In genomic region chr14:44361083-44361482, GRCh38 we compare ENCODE assay signal across 30 cellular contexts.
"Had no signal": no experiment of that assay in that cellular context is flagged by ENCODE, and none has a peak within 500 bp of the region (broad histone marks: within the 10 kb centered on the region; RNA-seq: fewer than 3 reads in every experiment).

No MANE protein-coding gene starts in this region.

- H3K9me3 Mint-ChIP-seq: activated CD4-positive, alpha-beta memory T cell treated with anti-CD3 and anti-CD28 coated beads for 36 hours; activated T-cell treated with anti-CD3 and anti-CD28 coated beads, Interleukin-2, amount 50 U/mL, for 4 hours had no signal

- DNase-seq: activated B cell treated with CpG ODN at 0.5 μM for 24 hours; activated CD4-positive, alpha-beta memory T cell treated with anti-CD3 and anti-CD28 coated beads for 36 hours; activated CD4-positive, alpha-beta T cell treated with anti-CD3 and anti-CD28 coated beads for 4 hours; activated CD4-positive, alpha-beta T cell treated with anti-CD3 and anti-CD28 coated beads, Interleukin-2, amount 10 ng/mL, durations not matched to agents 7 days and 5 days; activated CD4-positive, CD25-positive, alpha-beta regulatory T cell treated with anti-CD3 and anti-CD28 coated beads, Interleukin-2, amount 50 U/mL, for 72 hours; activated CD8-positive, alpha-beta memory T cell treated with anti-CD3 and anti-CD28 coated beads, Interleukin-2, amount 50 U/mL, for 4 hours; activated CD8-positive, alpha-beta T cell treated with anti-CD3 and anti-CD28 coated beads for 36 hours; activated effector memory CD4-positive, alpha-beta T cell treated with anti-CD3 and anti-CD28 coated beads, Interleukin-2, amount 50 U/mL, for 16 hours; activated gamma-delta T cell treated with Interleukin-2 at 50 U/mL for 16 hours; activated naive CD4-positive, alpha-beta T cell; activated naive CD4-positive, alpha-beta T cell treated with anti-CD3 and anti-CD28 coated beads for 36 hours; activated naive CD4-positive, alpha-beta T cell treated with anti-CD3 and anti-CD28 coated beads, Interleukin-2, amount 50 U/mL, for 16 hours; activated naive CD8-positive, alpha-beta T cell treated with anti-CD3 and anti-CD28 coated beads for 36 hours; activated T-cell treated with anti-CD3 and anti-CD28 coated beads for 4 hours; activated T-cell treated with anti-CD3 and anti-CD28 coated beads, Interleukin-2, amount 50 U/mL, for 1 hour; activated T-cell treated with anti-CD3 and anti-CD28 coated beads, Interleukin-2, amount 50 U/mL, for 4 hours; activated T-cell treated with anti-CD3 and anti-CD28 coated beads, Interleukin-2, amount 50 U/mL, for 72 hours; adrenal gland; amniotic stem cell; aorta; body of pancreas; brain microvascular endothelial cell; central memory CD4-positive, alpha-beta T cell; T-helper 2 cell; T-helper 9 cell had no signal

- ATAC-seq: activated CD8-positive, alpha-beta T cell treated with anti-CD3 and anti-CD28 coated beads for 36 hours; activated naive CD4-positive, alpha-beta T cell treated with anti-CD3 and anti-CD28 coated beads, Interleukin-2, amount 50 U/mL, for 72 hours; activated T-cell treated with anti-CD3 and anti-CD28 coated beads, Interleukin-2, amount 50 U/mL, for 4 hours; activated T-cell treated with anti-CD3 and anti-CD28 coated beads, Interleukin-2, amount 50 U/mL, for 72 hours; activated T-helper 17 cell treated with anti-CD3 and anti-CD28 coated beads, Interleukin-2, amount 50 U/mL, for 72 hours; body of pancreas had no signal

- H3K36me3 Mint-ChIP-seq: activated CD4-positive, alpha-beta memory T cell treated with anti-CD3 and anti-CD28 coated beads for 36 hours; activated naive CD4-positive, alpha-beta T cell treated with anti-CD3 and anti-CD28 coated beads, Interleukin-2, amount 50 U/mL, for 72 hours; activated naive CD8-positive, alpha-beta T cell treated with anti-CD3 and anti-CD28 coated beads for 36 hours had no signal

- H3K27me3 Mint-ChIP-seq: activated B cell treated with CpG ODN at 0.5 μM for 24 hours; activated CD4-positive, alpha-beta memory T cell treated with anti-CD3 and anti-CD28 coated beads for 36 hours; activated CD4-positive, alpha-beta T cell treated with anti-CD3 and anti-CD28 coated beads, Interleukin-2, amount 10 ng/mL, durations not matched to agents 7 days and 5 days; activated CD8-positive, alpha-beta T cell treated with anti-CD3 and anti-CD28 coated beads for 36 hours; activated naive CD8-positive, alpha-beta T cell treated with anti-CD3 and anti-CD28 coated beads for 36 hours; activated T-helper 17 cell treated with anti-CD3 and anti-CD28 coated beads, Interleukin-2, amount 50 U/mL, for 72 hours had no signal

- H3K27ac Mint-ChIP-seq: activated B cell treated with CpG ODN at 0.5 μM for 24 hours; activated CD4-positive, alpha-beta memory T cell treated with anti-CD3 and anti-CD28 coated beads for 36 hours; activated CD4-positive, alpha-beta T cell treated with anti-CD3 and anti-CD28 coated beads, Interleukin-2, amount 10 ng/mL, durations not matched to agents 7 days and 5 days; activated CD8-positive, alpha-beta T cell treated with anti-CD3 and anti-CD28 coated beads for 36 hours; activated naive CD4-positive, alpha-beta T cell treated with anti-CD3 and anti-CD28 coated beads for 36 hours; activated naive CD4-positive, alpha-beta T cell treated with anti-CD3 and anti-CD28 coated beads, Interleukin-2, amount 50 U/mL, for 72 hours; activated naive CD8-positive, alpha-beta T cell treated with anti-CD3 and anti-CD28 coated beads for 36 hours; activated T-cell treated with anti-CD3 and anti-CD28 coated beads, Interleukin-2, amount 50 U/mL, for 72 hours; activated T-helper 1 cell treated with anti-CD3 and anti-CD28 coated beads, Interleukin-12 subunit alpha, Interleukin-12 subunit beta, Interleukin-2, Interleukin-4 antibody, amounts not matched to agents 30 ng/mL and 10 ng/mL and 1 ng/mL, durations not matched to agents 14 hours and 24 hours and 36 hours; activated T-helper 17 cell treated with anti-CD3 and anti-CD28 coated beads, Interleukin-2, amount 50 U/mL, for 72 hours; T-helper 1 cell treated with Interleukin-12 subunit alpha and Interleukin-12 subunit beta and Interleukin-4 antibody, amounts not matched to agents 30 μg/mL and 1 μg/mL, for 36 hours; T-helper 2 cell treated with Interferon-gamma antibody and Interleukin-4, amounts not matched to agents 5 μg/mL and 100 μg/mL, for 36 hours had no signal

- H3K4me3 Mint-ChIP-seq: activated B cell treated with CpG ODN at 0.5 μM for 24 hours; activated CD4-positive, alpha-beta memory T cell treated with anti-CD3 and anti-CD28 coated beads for 36 hours; activated CD4-positive, alpha-beta T cell treated with anti-CD3 and anti-CD28 coated beads, Interleukin-2, amount 10 ng/mL, durations not matched to agents 7 days and 5 days; activated CD8-positive, alpha-beta T cell treated with anti-CD3 and anti-CD28 coated beads for 36 hours; activated naive CD4-positive, alpha-beta T cell treated with anti-CD3 and anti-CD28 coated beads for 36 hours; activated naive CD8-positive, alpha-beta T cell treated with anti-CD3 and anti-CD28 coated beads for 36 hours; activated T-cell treated with anti-CD3 and anti-CD28 coated beads, Interleukin-2, amount 50 U/mL, for 4 hours; activated T-cell treated with anti-CD3 and anti-CD28 coated beads, Interleukin-2, amount 50 U/mL, for 72 hours; activated T-helper 1 cell treated with anti-CD3 and anti-CD28 coated beads, Interleukin-12 subunit alpha, Interleukin-12 subunit beta, Interleukin-2, Interleukin-4 antibody, amounts not matched to agents 30 ng/mL and 10 ng/mL and 1 ng/mL, durations not matched to agents 14 hours and 24 hours and 36 hours; activated T-helper 17 cell treated with anti-CD3 and anti-CD28 coated beads, Interleukin-2, amount 50 U/mL, for 72 hours; T-helper 1 cell treated with Interleukin-12 subunit alpha and Interleukin-12 subunit beta and Interleukin-4 antibody, amounts not matched to agents 30 μg/mL and 1 μg/mL, for 36 hours; T-helper 2 cell treated with Interferon-gamma antibody and Interleukin-4, amounts not matched to agents 5 μg/mL and 100 μg/mL, for 36 hours had no signal

- H3K4me1 Mint-ChIP-seq: activated B cell treated with CpG ODN at 0.5 μM for 24 hours; activated CD4-positive, alpha-beta T cell treated with anti-CD3 and anti-CD28 coated beads, Interleukin-2, amount 10 ng/mL, durations not matched to agents 7 days and 5 days; activated naive CD8-positive, alpha-beta T cell treated with anti-CD3 and anti-CD28 coated beads for 36 hours; activated T-helper 17 cell treated with anti-CD3 and anti-CD28 coated beads, Interleukin-2, amount 50 U/mL, for 72 hours had no signal
